Comparison of ENCODE assay signal across 24 cellular contexts in genomic region chr9:14633906-14634565, GRCh38.
"Had no signal": no experiment of that assay in that cellular context is flagged by ENCODE, and none has a peak within 500 bp of the region (broad histone marks: within the 10 kb centered on the region; RNA-seq: fewer than 3 reads in every experiment).

No MANE protein-coding gene starts in this region.

- H3K27ac ChIP-seq: colonic mucosa, gastrocnemius medialis, neutrophil, testis, transverse colon had no signal

- DNase-seq: activated CD4-positive, alpha-beta T cell treated with anti-CD3 and anti-CD28 coated beads for 36 hours; activated CD4-positive, CD25-positive, alpha-beta regulatory T cell; activated CD8-positive, alpha-beta memory T cell treated with anti-CD3 and anti-CD28 coated beads, Interleukin-2, amount 10 ng/mL, durations not matched to agents 7 days and 5 days; activated CD8-positive, alpha-beta T cell treated with anti-CD3 and anti-CD28 coated beads, Interleukin-2, amount 10 ng/mL, durations not matched to agents 7 days and 5 days; activated T-cell treated with anti-CD3 and anti-CD28 coated beads, Interleukin-2, amount 50 U/mL, for 48 hours; anterior cingulate cortex; colonic mucosa; effector memory CD4-positive, alpha-beta T cell; gastrocnemius medialis; glutamatergic neuron; stimulated activated CD4-positive, alpha-beta T cell treated with anti-CD3 and anti-CD28 coated beads, Interleukin-15, amount 100 ng/mL, for 24 hours; stimulated activated CD4-positive, alpha-beta T cell treated with anti-CD3 and anti-CD28 coated beads, Interleukin-2, amount 100 ng/mL, for 24 hours; stimulated activated naive CD4-positive, alpha-beta T cell; T-helper 1 cell; testis; transverse colon had no signal

- H3K27ac Mint-ChIP-seq: activated CD4-positive, alpha-beta T cell treated with anti-CD3 and anti-CD28 coated beads for 36 hours; activated CD8-positive, alpha-beta memory T cell treated with anti-CD3 and anti-CD28 coated beads, Interleukin-2, amount 10 ng/mL, durations not matched to agents 7 days and 5 days; activated CD8-positive, alpha-beta T cell treated with anti-CD3 and anti-CD28 coated beads, Interleukin-2, amount 10 ng/mL, durations not matched to agents 7 days and 5 days; activated naive CD8-positive, alpha-beta T cell; activated T-helper 2 cell treated with anti-CD3 and anti-CD28 coated beads, Interferon-gamma antibody, Interleukin-2, Interleukin-4, amounts not matched to agents 10 μg/mL and 5 μg/mL and 100 μg/mL, durations not matched to agents 14 hours and 24 hours and 36 hours; nephron; progenitor cell of endocrine pancreas; T-helper 2 cell treated with Interferon-gamma antibody and Interleukin-4, amounts not matched to agents 5 μg/mL and 100 μg/mL, for 36 hours had no signal

- H3K36me3 ChIP-seq: colonic mucosa, neutrophil had no signal

- H3K27me3 Mint-ChIP-seq: activated CD4-positive, alpha-beta T cell treated with anti-CD3 and anti-CD28 coated beads for 36 hours; activated CD8-positive, alpha-beta memory T cell treated with anti-CD3 and anti-CD28 coated beads, Interleukin-2, amount 10 ng/mL, durations not matched to agents 7 days and 5 days; activated naive CD8-positive, alpha-beta T cell; central memory CD8-positive, alpha-beta T cell; progenitor cell of endocrine pancreas had no signal

- H3K4me3 Mint-ChIP-seq: activated CD4-positive, alpha-beta T cell treated with anti-CD3 and anti-CD28 coated beads for 36 hours; activated CD8-positive, alpha-beta memory T cell treated with anti-CD3 and anti-CD28 coated beads, Interleukin-2, amount 10 ng/mL, durations not matched to agents 7 days and 5 days; activated CD8-positive, alpha-beta T cell treated with anti-CD3 and anti-CD28 coated beads, Interleukin-2, amount 10 ng/mL, durations not matched to agents 7 days and 5 days; activated naive CD8-positive, alpha-beta T cell; central memory CD8-positive, alpha-beta T cell; nephron; T-helper 2 cell treated with Interferon-gamma antibody and Interleukin-4, amounts not matched to agents 5 μg/mL and 100 μg/mL, for 36 hours had no signal

- H3K9me3 ChIP-seq: colonic mucosa, gastrocnemius medialis, neutrophil, testis, transverse colon had no signal

- H3K4me1 ChIP-seq: colonic mucosa, gastrocnemius medialis, testis, transverse colon had no signal

- ATAC-seq: activated CD4-positive, alpha-beta T cell treated with anti-CD3 and anti-CD28 coated beads for 36 hours; activated CD8-positive, alpha-beta memory T cell treated with anti-CD3 and anti-CD28 coated beads, Interleukin-2, amount 10 ng/mL, durations not matched to agents 7 days and 5 days; activated CD8-positive, alpha-beta T cell treated with anti-CD3 and anti-CD28 coated beads, Interleukin-2, amount 10 ng/mL, durations not matched to agents 7 days and 5 days; gastrocnemius medialis had no signal

- H3K4me3 ChIP-seq: colonic mucosa, gastrocnemius medialis, smooth muscle cell, testis, transverse colon had no signal

- H3K27me3 ChIP-seq: colonic mucosa, gastrocnemius medialis, neutrophil, testis, transverse colon had no signal

- H3K9me3 Mint-ChIP-seq: activated T-helper 2 cell treated with anti-CD3 and anti-CD28 coated beads, Interferon-gamma antibody, Interleukin-2, Interleukin-4, amounts not matched to agents 10 μg/mL and 5 μg/mL and 100 μg/mL, durations not matched to agents 14 hours and 24 hours and 36 hours; central memory CD8-positive, alpha-beta T cell; T-helper 2 cell treated with Interferon-gamma antibody and Interleukin-4, amounts not matched to agents 5 μg/mL and 100 μg/mL, for 36 hours had no signal

- H3K4me1 Mint-ChIP-seq: activated CD4-positive, alpha-beta T cell treated with anti-CD3 and anti-CD28 coated beads for 36 hours; nephron had no signal
